Comparison of ENCODE assay signal across 21 cellular contexts in genomic region chr7:36204044-36204663, GRCh38.
"Had no signal": no experiment of that assay in that cellular context is flagged by ENCODE, and none has a peak within 500 bp of the region (broad histone marks: within the 10 kb centered on the region; RNA-seq: fewer than 3 reads in every experiment).

No MANE protein-coding gene starts in this region.

- H3K4me3 Mint-ChIP-seq: activated CD4-positive, alpha-beta T cell treated with anti-CD3 and anti-CD28 coated beads, Interleukin-2, amount 10 ng/mL, durations not matched to agents 24 days and 14 days; activated CD8-positive, alpha-beta T cell treated with anti-CD3 and anti-CD28 coated beads for 36 hours; activated naive CD8-positive, alpha-beta T cell treated with anti-CD3 and anti-CD28 coated beads, Interleukin-2, amount 10 ng/mL, durations not matched to agents 7 days and 5 days; stimulated activated naive CD8-positive, alpha-beta T cell treated with anti-CD3 and anti-CD28 coated beads, Interleukin-15, amount 100 ng/mL, for 72 hours had no signal

- H3K36me3 ChIP-seq: right atrium auricular region, suprapubic skin, transverse colon, vagina had no signal

- H3K27me3 ChIP-seq: body of pancreas, right atrium auricular region, suprapubic skin, transverse colon, vagina had no signal

- H3K27me3 Mint-ChIP-seq: activated CD8-positive, alpha-beta T cell treated with anti-CD3 and anti-CD28 coated beads for 36 hours; activated naive CD8-positive, alpha-beta T cell treated with anti-CD3 and anti-CD28 coated beads, Interleukin-2, amount 10 ng/mL, durations not matched to agents 7 days and 5 days; naive thymus-derived CD4-positive, alpha-beta T cell; stimulated activated naive CD8-positive, alpha-beta T cell treated with anti-CD3 and anti-CD28 coated beads, Interleukin-15, amount 100 ng/mL, for 72 hours; T-cell had no signal

- H3K27ac Mint-ChIP-seq: activated CD4-positive, alpha-beta T cell treated with anti-CD3 and anti-CD28 coated beads, Interleukin-2, amount 10 ng/mL, durations not matched to agents 24 days and 14 days; activated CD8-positive, alpha-beta T cell treated with anti-CD3 and anti-CD28 coated beads for 36 hours; activated naive CD8-positive, alpha-beta T cell treated with anti-CD3 and anti-CD28 coated beads, Interleukin-2, amount 10 ng/mL, durations not matched to agents 7 days and 5 days; activated T-helper 2 cell treated with anti-CD3 and anti-CD28 coated beads, Interferon-gamma antibody, Interleukin-2, Interleukin-4, amounts not matched to agents 10 μg/mL and 5 μg/mL and 100 μg/mL, durations not matched to agents 14 hours and 24 hours and 36 hours had no signal

- H3K27ac ChIP-seq: body of pancreas, right atrium auricular region, skin epidermis, suprapubic skin, vagina had no signal

- H3K4me3 ChIP-seq: body of pancreas, right atrium auricular region, skin epidermis, suprapubic skin, transverse colon, vagina had no signal

- H3K9me3 Mint-ChIP-seq: activated CD4-positive, alpha-beta T cell treated with anti-CD3 and anti-CD28 coated beads, Interleukin-2, amount 10 ng/mL, durations not matched to agents 24 days and 14 days; activated CD8-positive, alpha-beta T cell treated with anti-CD3 and anti-CD28 coated beads for 36 hours; activated naive CD8-positive, alpha-beta T cell treated with anti-CD3 and anti-CD28 coated beads, Interleukin-2, amount 10 ng/mL, durations not matched to agents 7 days and 5 days; activated T-helper 2 cell treated with anti-CD3 and anti-CD28 coated beads, Interferon-gamma antibody, Interleukin-2, Interleukin-4, amounts not matched to agents 10 μg/mL and 5 μg/mL and 100 μg/mL, durations not matched to agents 14 hours and 24 hours and 36 hours; stimulated activated naive CD8-positive, alpha-beta T cell treated with anti-CD3 and anti-CD28 coated beads, Interleukin-15, amount 100 ng/mL, for 72 hours; T-cell had no signal

- ATAC-seq: activated CD8-positive, alpha-beta T cell treated with anti-CD3 and anti-CD28 coated beads for 36 hours; body of pancreas; naive thymus-derived CD4-positive, alpha-beta T cell; stimulated activated naive CD8-positive, alpha-beta T cell treated with anti-CD3 and anti-CD28 coated beads, Interleukin-15, amount 100 ng/mL, for 72 hours; T-cell had no signal

- H3K36me3 Mint-ChIP-seq: activated naive CD8-positive, alpha-beta T cell treated with anti-CD3 and anti-CD28 coated beads, Interleukin-2, amount 10 ng/mL, durations not matched to agents 7 days and 5 days; naive thymus-derived CD4-positive, alpha-beta T cell; T-cell had no signal

- DNase-seq: activated CD4-positive, alpha-beta T cell treated with anti-CD3 and anti-CD28 coated beads, Interleukin-2, amount 10 ng/mL, durations not matched to agents 24 days and 14 days; activated CD8-positive, alpha-beta T cell treated with anti-CD3 and anti-CD28 coated beads for 36 hours; activated naive CD4-positive, alpha-beta T cell treated with Interleukin-2 at 50 U/mL for 16 hours; activated naive CD8-positive, alpha-beta T cell treated with anti-CD3 and anti-CD28 coated beads, Interleukin-2, amount 10 ng/mL, durations not matched to agents 7 days and 5 days; activated T-cell treated with anti-CD3 and anti-CD28 coated beads, Interleukin-2, amount 50 U/mL, for 1 hour; amygdala; body of pancreas; central memory CD4-positive, alpha-beta T cell; mesenchymal stem cell; naive thymus-derived CD4-positive, alpha-beta T cell; nucleus accumbens; stimulated activated naive CD8-positive, alpha-beta T cell treated with anti-CD3 and anti-CD28 coated beads, Interleukin-15, amount 100 ng/mL, for 72 hours; T-cell; T-helper 9 cell; transverse colon had no signal

- FAIRE-seq: colon had no signal

- H3K9me3 ChIP-seq: body of pancreas, right atrium auricular region, suprapubic skin, transverse colon, vagina had no signal
